ENCODE assay signal across 12 cellular contexts in genomic region chr19:40054632-40055031, GRCh38. TPM values are rescaled to one million over a fixed set of nuclear protein-coding genes. Genes with fewer than 3 reads are reported as not detected.
A peak's percentile ranks its signal among the peaks of the same experiment; 100 is the strongest.
DNase-seq lines count a peak whose midpoint lies in the region; ATAC-seq, FAIRE-seq and TF ChIP-seq lines count a peak whose summit lies in the region.
"Had no signal": no experiment of that assay in that cellular context is flagged by ENCODE, and none has a peak within 500 bp of the region (broad histone marks: within the 10 kb centered on the region; RNA-seq: fewer than 3 reads in every experiment).

No MANE protein-coding gene starts in this region.

- ATAC-seq in stimulated activated naive CD8-positive, alpha-beta T cell treated with anti-CD3 and anti-CD28 coated beads, Interleukin-15, Interleukin-2, amounts not matched to agents 100 U/mL and 50 U/mL, for 24 hours, result no peak
- no peak for ATAC-seq in activated T-helper 17 cell treated with anti-CD3 and anti-CD28 coated beads, Interleukin-2, amount 50 U/mL, for 72 hours (replicated peaks)
- ATAC-seq in HG02678 (IDR thresholded peaks at IDR 0.05; ENCODE audit: unreplicated experiment), result no peak

- H3K4me1 ChIP-seq in kidney (ENCODE audit: control insufficient read depth in 1 of 2, insufficient read depth in 1 of 2, low read depth in 1 of 2, low read length in 2 of 2), result no peaks in the 10 kb centered on the region

- TF ChIP-seq CTCF in kidney (IDR thresholded peaks at IDR 0.05; ENCODE audit: borderline replicate concordance, extremely low read depth, insufficient read depth), result no peak

- peaks cover 43% of the 10 kb centered on the region for H3K4me1 Mint-ChIP-seq in stimulated activated naive CD8-positive, alpha-beta T cell treated with anti-CD3 and anti-CD28 coated beads, Interleukin-15, Interleukin-2, amounts not matched to agents 100 ng/mL and 50 ng/mL, for 24 hours (ENCODE audit: low read depth)
- H3K4me1 Mint-ChIP-seq in activated T-helper 17 cell treated with anti-CD3 and anti-CD28 coated beads, Interleukin-2, amount 50 U/mL, for 72 hours, result peaks cover 21% of the 10 kb centered on the region

- peaks cover 4% of the 10 kb centered on the region for H3K27me3 Mint-ChIP-seq in stimulated activated naive CD8-positive, alpha-beta T cell treated with anti-CD3 and anti-CD28 coated beads, Interleukin-15, Interleukin-2, amounts not matched to agents 100 ng/mL and 50 ng/mL, for 24 hours
- H3K27me3 Mint-ChIP-seq in activated T-helper 17 cell treated with anti-CD3 and anti-CD28 coated beads, Interleukin-2, amount 50 U/mL, for 72 hours, result peaks cover 2% of the 10 kb centered on the region

- no peak overlapping the region for H3K27ac Mint-ChIP-seq in stimulated activated naive CD8-positive, alpha-beta T cell treated with anti-CD3 and anti-CD28 coated beads, Interleukin-15, Interleukin-2, amounts not matched to agents 100 ng/mL and 50 ng/mL, for 24 hours
- no peak overlapping the region for H3K27ac Mint-ChIP-seq in activated T-helper 17 cell treated with anti-CD3 and anti-CD28 coated beads, Interleukin-2, amount 50 U/mL, for 72 hours

- no peak for FAIRE-seq in kidney (lab: Jason Lieb, UNC)
- FAIRE-seq: urothelium cell line had no signal

- no peak for DNase-seq in stimulated activated naive CD8-positive, alpha-beta T cell treated with anti-CD3 and anti-CD28 coated beads, Interleukin-15, Interleukin-2, amounts not matched to agents 100 U/mL and 50 U/mL, for 24 hours
- no peak for DNase-seq in kidney
- no peak for DNase-seq in NOMO-1 (lab: John Stamatoyannopoulos, UW; ENCODE audit: unreplicated experiment in 2 of 2)
- DNase-seq in activated gamma-delta T cell (lab: John Stamatoyannopoulos, UW), result no peak
- DNase-seq in NCI-H187 treated with DMSO at 0.1 percent for 48 hours (lab: John Stamatoyannopoulos, UW), result no peak
- DNase-seq: DMS79, NCI-H345, T1000 had no signal

- peaks cover 9% of the 10 kb centered on the region for H3K9me3 Mint-ChIP-seq in stimulated activated naive CD8-positive, alpha-beta T cell treated with anti-CD3 and anti-CD28 coated beads, Interleukin-15, Interleukin-2, amounts not matched to agents 100 ng/mL and 50 ng/mL, for 24 hours
- H3K9me3 Mint-ChIP-seq in activated T-helper 17 cell treated with anti-CD3 and anti-CD28 coated beads, Interleukin-2, amount 50 U/mL, for 72 hours, result peaks cover 6% of the 10 kb centered on the region

- H3K4me3 ChIP-seq in kidney (ENCODE audit: low read length in 2 of 2), result peak overlapping the region; percentile 21 to 93

- intact Hi-C loops in kidney (cut with DNase I), result no loop called here

- H3K36me3 Mint-ChIP-seq in stimulated activated naive CD8-positive, alpha-beta T cell treated with anti-CD3 and anti-CD28 coated beads, Interleukin-15, Interleukin-2, amounts not matched to agents 100 ng/mL and 50 ng/mL, for 24 hours (ENCODE audit: low read depth), result peaks cover 38% of the 10 kb centered on the region
- H3K36me3 Mint-ChIP-seq in activated T-helper 17 cell treated with anti-CD3 and anti-CD28 coated beads, Interleukin-2, amount 50 U/mL, for 72 hours (ENCODE audit: low read depth), result peaks cover 8% of the 10 kb centered on the region

- no peak overlapping the region for H3K9ac ChIP-seq in kidney (ENCODE audit: low read length in 2 of 2)

- H3K36me3 ChIP-seq in kidney (ENCODE audit: control insufficient read depth in 1 of 2, insufficient read depth in 2 of 2, low read length in 2 of 2), result peaks cover 0 to 2% of the 10 kb centered on the region in 2 donors

- no peak overlapping the region for H3K27ac ChIP-seq in kidney (ENCODE audit: low read depth in 2 of 2, low read length in 2 of 2)

- peaks cover 3 to 10% of the 10 kb centered on the region in 2 donors for H3K9me3 ChIP-seq in kidney (ENCODE audit: control insufficient read depth in 1 of 2, low read length in 2 of 2)

- peak overlapping the region; percentile 97 for H3K4me3 Mint-ChIP-seq in stimulated activated naive CD8-positive, alpha-beta T cell treated with anti-CD3 and anti-CD28 coated beads, Interleukin-15, Interleukin-2, amounts not matched to agents 100 ng/mL and 50 ng/mL, for 24 hours
- peak overlapping the region; percentile 97 for H3K4me3 Mint-ChIP-seq in activated T-helper 17 cell treated with anti-CD3 and anti-CD28 coated beads, Interleukin-2, amount 50 U/mL, for 72 hours

RNA-seq across cellular contexts. Expression of gene ZNF780B, which starts 1.4 kb away (rescaled TPM):
- 10 to 100 TPM; 12.1 to 20.9 TPM for total RNA-seq in activated T-helper 17 cell treated with anti-CD3 and anti-CD28 coated beads, Interleukin-2, amount 50 U/mL, for 72 hours
- total RNA-seq in kidney, result 33.2 TPM
- polyA plus RNA-seq in kidney (ENCODE audit: insufficient read depth, low read depth, low replicate concordance), result 4.6 TPM

RNA-seq across cellular contexts. Expression of gene ZNF780A, which starts 36.1 kb away (rescaled TPM):
- 10 to 100 TPM; 12.6 to 25.3 TPM for total RNA-seq in activated T-helper 17 cell treated with anti-CD3 and anti-CD28 coated beads, Interleukin-2, amount 50 U/mL, for 72 hours
- 26.2 TPM for total RNA-seq in kidney
- polyA plus RNA-seq in kidney (ENCODE audit: insufficient read depth, low read depth, low replicate concordance), result 11.8 TPM

RNA-seq across cellular contexts. Expression of gene ZNF546, which starts 57.8 kb away (rescaled TPM):
- total RNA-seq in activated T-helper 17 cell treated with anti-CD3 and anti-CD28 coated beads, Interleukin-2, amount 50 U/mL, for 72 hours, result 10 to 100 TPM in 1 of 2 donors, 1 to 10 TPM in 1; 5.8 to 10.2 TPM
- 7.3 TPM for total RNA-seq in kidney
- polyA plus RNA-seq in kidney (ENCODE audit: insufficient read depth, low read depth, low replicate concordance), result 3.4 TPM
